Comparison of ENCODE assay signal across 17 cellular contexts in the genomic region with DNA sequence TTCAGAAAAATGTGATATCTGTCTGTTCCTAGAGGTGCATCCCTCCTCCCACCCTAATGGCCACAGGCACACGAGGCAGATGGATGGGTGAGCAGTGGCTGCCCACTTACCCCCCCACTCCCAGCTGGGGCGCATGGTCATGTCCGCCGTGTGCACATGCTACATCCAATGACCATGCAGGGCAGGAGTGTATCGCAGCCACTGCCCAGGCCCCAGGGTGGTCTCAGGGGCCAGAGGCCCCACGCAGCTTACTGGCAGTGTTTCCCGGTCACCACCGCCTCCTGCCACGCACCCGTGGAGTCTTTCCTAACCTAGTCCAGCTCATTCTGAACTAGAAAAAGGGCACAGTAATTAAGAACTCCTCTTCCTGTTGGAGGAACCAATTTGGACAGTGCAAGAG. TPM values are rescaled to one million over a fixed set of nuclear protein-coding genes. Genes with fewer than 3 reads are reported as not detected.
DNase-seq lines count a peak whose midpoint lies in the region; ATAC-seq, FAIRE-seq and TF ChIP-seq lines count a peak whose summit lies in the region.
"Had no signal": no experiment of that assay in that cellular context is flagged by ENCODE, and none has a peak within 500 bp of the region (broad histone marks: within the 10 kb centered on the region; RNA-seq: fewer than 3 reads in every experiment).

No MANE protein-coding gene starts in this region.

- H3K9me2 ChIP-seq in Loucy (replicated peaks; ENCODE audit: low read depth, low read length), result no peaks in the 10 kb centered on the region

- WGBS in mammary epithelial cell (ENCODE audit: low coverage, missing lambda C conversion rate), result 93% methylated on average over 9 of the region's 10 CpGs
- 87% methylated on average over 10 of the region's 10 CpGs; no CpG with 5 or more reads in 1 of the 2 experiments for WGBS in H1 (ENCODE audit: extremely low coverage in 1 of 2, insufficient coverage in 1 of 2, insufficient read length in 1 of 2, insufficient replicate concordance in 2 of 2, low coverage in 1 of 2, low lambda C conversion rate in 2 of 2, missing lambda C conversion rate in 1 of 2), 2 experiments

- H3K23me2 ChIP-seq in H1 (ENCODE audit: low read depth, low read length), result no peaks in the 10 kb centered on the region

- no peak overlapping the region for H3K14ac ChIP-seq in H1 (ENCODE audit: insufficient read length)

- no peaks in the 10 kb centered on the region for H3K79me1 ChIP-seq in H1 (ENCODE audit: low read depth, low read length)

- H2AK5ac ChIP-seq in H1 (ENCODE audit: low read depth, low read length), result no peak overlapping the region

- FAIRE-seq in H1 (lab: Jason Lieb, UNC), result no peak
- FAIRE-seq: G401.6, GM19239, K562 had no signal

- TF ChIP-seq EP300 in H1 (IDR thresholded peaks at IDR 0.05; ENCODE audit: borderline replicate concordance in 1 of 2, low read depth in 2 of 2, low read length in 2 of 2), result no peak

- no peaks in the 10 kb centered on the region for H3K36me3 ChIP-seq in mammary epithelial cell (ENCODE audit: insufficient read depth, low read length)
- H3K36me3 ChIP-seq in breast epithelium, result no peaks in the 10 kb centered on the region
- no peaks in the 10 kb centered on the region for H3K36me3 ChIP-seq in Loucy (ENCODE audit: insufficient read depth, low read length)
- H3K36me3 ChIP-seq in H1 (ENCODE audit: control insufficient read depth in 2 of 4, insufficient read depth in 4 of 4, low read length in 3 of 4), result no peaks in the 10 kb centered on the region
- no peaks in the 10 kb centered on the region for H3K36me3 ChIP-seq in upper lobe of right lung

- no peak overlapping the region; the same call in 1 of the 2 replicates for H2BK5ac ChIP-seq in H1 (ENCODE audit: low read depth, low read length)

- H3K9ac ChIP-seq in mammary epithelial cell (ENCODE audit: insufficient read depth, low read length) (no peak overlapping the region), Loucy (ENCODE audit: low read depth, low read length, poor library complexity, severe bottlenecking) (no peak overlapping the region), H1 (replicated peaks in 1 of 4; ENCODE audit: extremely low read depth in 1 of 4, low read depth in 3 of 4, low read length in 3 of 4) (no peak overlapping the region)

- no peaks in the 10 kb centered on the region for H3F3A ChIP-seq in Loucy (ENCODE audit: low read depth)

- TF ChIP-seq POLR2A in breast epithelium (IDR thresholded peaks at IDR 0.05), result no peak
- TF ChIP-seq POLR2A in H1 (IDR thresholded peaks at IDR 0.05; ENCODE audit: control extremely low read depth in 1 of 2, low read depth in 2 of 2, low read length in 2 of 2), result no peak

- H3K56ac ChIP-seq in H1 (replicated peaks; ENCODE audit: insufficient read length, low read depth, low read length), result no peak overlapping the region

- peak overlapping the region; percentile 29 for H4K91ac ChIP-seq in H1 (replicated peaks; ENCODE audit: insufficient read length, low read length)

- no peak overlapping the region for H3K4me3 ChIP-seq in mammary epithelial cell (replicated peaks in 1 of 3; ENCODE audit: insufficient read depth in 1 of 3, low read depth in 2 of 3, low read length in 3 of 3)
- H3K4me3 ChIP-seq in breast epithelium, result no peak overlapping the region
- H3K4me3 ChIP-seq in Loucy (ENCODE audit: low read length, poor library complexity, severe bottlenecking), result no peak overlapping the region
- no peak overlapping the region for H3K4me3 ChIP-seq in H1 (ENCODE audit: extremely low read depth in 1 of 4, insufficient read depth in 2 of 4, low read depth in 3 of 4, low read length in 4 of 4)
- no peak overlapping the region for H3K4me3 ChIP-seq in upper lobe of right lung
- H3K4me3 ChIP-seq: GM23338, K562 had no signal

- in situ Hi-C loops in mammary epithelial cell (cut with MboI; ENCODE audit: low sequenced_read_pairs in 2 of 2), result loop anchor here in 1 of 2 donors (25.0 kb wide), 1 partner anchor 788 kb away; no protein-coding TSS in a partner anchor

- no TSS peak for BruUV-seq in mammary epithelial cell (replicated peaks; lab: Mats Ljungman, UMichigan)

- no peak overlapping the region; the same call in 1 of the 2 replicates for H3K18ac ChIP-seq in H1 (ENCODE audit: extremely low read depth, low read length)

- no peak for TF ChIP-seq RAD21 in H1 (IDR thresholded peaks at IDR 0.05 in 1 of 2, conservative IDR thresholded peaks at IDR 0.05 in 1 of 2; ENCODE audit: low read depth in 2 of 2, low read length in 2 of 2)

- DNase-seq in mammary epithelial cell, result no peak
- DNase-seq in breast epithelium (ENCODE audit: low spot score in 2 of 2), result no peak
- DNase-seq in H1 (ENCODE audit: low read depth in 1 of 2, low spot score in 2 of 2), result no peak
- DNase-seq in upper lobe of right lung, result peak; percentile 53
- DNase-seq in NOMO-1 (lab: John Stamatoyannopoulos, UW; ENCODE audit: unreplicated experiment in 2 of 2), result no peak
- DNase-seq in activated gamma-delta T cell (lab: John Stamatoyannopoulos, UW), result no peak
- DNase-seq: Caco-2, MV-4-11, NCI-H1694 treated with DMSO at 0.1 percent for 48 hours, NCI-H748 treated with DMSO at 0.1 percent for 48 hours had no signal

- CTCF ChIA-PET in mammary epithelial cell (lab: Charles Lee; ENCODE audit: low non-redundant PET) (no interaction called here), H1 (lab: Charles Lee; ENCODE audit: partially characterized antibody) (interaction anchor here (12.9 kb wide), 1 partner anchor 11 kb away, joined by 112 read pairs; a partner anchor contains a TSS)

- H3K4ac ChIP-seq in H1 (replicated peaks; ENCODE audit: insufficient read length, low read depth, low read length), result no peak overlapping the region

- no peak overlapping the region for H2BK12ac ChIP-seq in H1 (ENCODE audit: low read depth, low read length)

- H3K4me1 ChIP-seq in mammary epithelial cell (ENCODE audit: insufficient read depth, low read length), result peaks cover 6% of the 10 kb centered on the region
- no peaks in the 10 kb centered on the region for H3K4me1 ChIP-seq in breast epithelium
- H3K4me1 ChIP-seq in Loucy (ENCODE audit: insufficient read depth, low read length, poor library complexity, severe bottlenecking), result no peaks in the 10 kb centered on the region
- H3K4me1 ChIP-seq in H1 (replicated peaks in 1 of 4; ENCODE audit: control insufficient read depth in 3 of 4, insufficient read depth in 4 of 4, low read length in 3 of 4), result peaks cover 3 to 6% (median 4%) of the 10 kb centered on the region in 4 experiments; a peak in 5 of 7 replicates
- no peaks in the 10 kb centered on the region for H3K4me1 ChIP-seq in upper lobe of right lung
- H3K4me1 ChIP-seq: Caco-2 had no signal

- intact Hi-C loops in mammary epithelial cell (cut with micrococcal nuclease) (no loop called here), breast epithelium (cut with DNase I; ENCODE audit: low total_unique reads) (no loop called here), upper lobe of right lung (cut with DNase I) (no loop called here)

- dilution Hi-C loops in mammary epithelial cell (cut with HindIII; ENCODE audit: low sequenced_read_pairs), result no loop called here

- no peak overlapping the region for H4K8ac ChIP-seq in H1 (ENCODE audit: extremely low read depth, insufficient read depth, low read length)

- ATAC-seq in upper lobe of right lung, result peak; percentile 24
- ATAC-seq: GM23338, HCT116, K562 had no signal

- H2AFZ ChIP-seq in mammary epithelial cell (ENCODE audit: low read depth, low read length), result peak overlapping the region; percentile 73
- H2AFZ ChIP-seq in Loucy (ENCODE audit: low read length), result no peak overlapping the region
- 0 out of 2 replicates have a peak overlapping the region, but pooled peaks have one; percentile 26 for H2AFZ ChIP-seq in H1 (ENCODE audit: low read length)

- TF ChIP-seq CTCF in mammary epithelial cell (conservative IDR thresholded peaks at IDR 0.05 in 1 of 2, IDR thresholded peaks at IDR 0.05 in 1 of 2; ENCODE audit: extremely low read depth in 1 of 2, insufficient read depth in 1 of 2, low read depth in 1 of 2, low read length in 2 of 2) (no peak), breast epithelium (IDR thresholded peaks at IDR 0.05) (no peak), Loucy (conservative IDR thresholded peaks at IDR 0.05; ENCODE audit: low read length) (no peak), H1 (IDR thresholded peaks at IDR 0.05; ENCODE audit: control extremely low read depth in 1 of 3, insufficient read depth in 1 of 3, low read depth in 1 of 3, low read length in 3 of 3) (no peak), upper lobe of right lung (IDR thresholded peaks at IDR 0.05) (no peak)

- no peak overlapping the region for H2BK15ac ChIP-seq in H1 (ENCODE audit: low read length)

- H2BK20ac ChIP-seq in H1 (ENCODE audit: low read length), result no peak overlapping the region

- H3K23ac ChIP-seq in H1 (ENCODE audit: insufficient read length), result no peak overlapping the region

- no peaks in the 10 kb centered on the region for H4K20me1 ChIP-seq in mammary epithelial cell (ENCODE audit: insufficient read depth, low read length)
- H4K20me1 ChIP-seq in Loucy (ENCODE audit: insufficient read depth, low read length, poor library complexity, severe bottlenecking), result no peaks in the 10 kb centered on the region
- H4K20me1 ChIP-seq in H1 (replicated peaks in 1 of 2; ENCODE audit: control insufficient read depth in 1 of 2, insufficient read depth in 2 of 2, low read length in 2 of 2), result no peaks in the 10 kb centered on the region

- POLR2A ChIA-PET in H1 (lab: Charles Lee; ENCODE audit: partially characterized antibody), result interaction anchor here (0.8 kb wide), 1 partner anchor 10 kb away, joined by 3 read pairs; no protein-coding TSS in a partner anchor

- H3K79me2 ChIP-seq in mammary epithelial cell (ENCODE audit: insufficient read depth, low read length) (no peaks in the 10 kb centered on the region), Loucy (ENCODE audit: insufficient read depth, low read length) (no peaks in the 10 kb centered on the region), H1 (ENCODE audit: control insufficient read depth in 1 of 2, insufficient read depth in 2 of 2, low read length in 2 of 2) (no peaks in the 10 kb centered on the region)

- no peak overlapping the region for H3K27ac ChIP-seq in mammary epithelial cell (ENCODE audit: insufficient read depth, low read depth, low read length)
- H3K27ac ChIP-seq in breast epithelium, result no peak overlapping the region
- H3K27ac ChIP-seq in H1 (ENCODE audit: low read depth, low read length), result no peak overlapping the region
- H3K27ac ChIP-seq in upper lobe of right lung, result no peak overlapping the region

- H2BK120ac ChIP-seq in H1 (replicated peaks; ENCODE audit: low read depth, low read length), result no peak overlapping the region

- no peak overlapping the region for H3K4me2 ChIP-seq in mammary epithelial cell (ENCODE audit: insufficient read depth, low read depth, low read length)
- peak overlapping the region; percentile 48 for H3K4me2 ChIP-seq in Loucy (ENCODE audit: low read depth, low read length, poor library complexity, severe bottlenecking)
- H3K4me2 ChIP-seq in H1 (ENCODE audit: insufficient read depth in 1 of 2, low read depth in 2 of 2, low read length in 2 of 2), result 0 out of 4 replicates have a peak overlapping the region, but pooled peaks of 1 of the 2 experiments have one; percentile 3

- H3K27me3 ChIP-seq in mammary epithelial cell (ENCODE audit: insufficient read depth, low read length), result no peaks in the 10 kb centered on the region
- H3K27me3 ChIP-seq in breast epithelium, result no peaks in the 10 kb centered on the region
- no peaks in the 10 kb centered on the region for H3K27me3 ChIP-seq in Loucy (ENCODE audit: insufficient read depth, low read length, poor library complexity, severe bottlenecking)
- H3K27me3 ChIP-seq in H1 (replicated peaks in 1 of 4; ENCODE audit: control insufficient read depth in 3 of 4, extremely low read depth in 1 of 4, insufficient read depth in 3 of 4, low read length in 3 of 4), result no peaks in the 10 kb centered on the region
- H3K27me3 ChIP-seq in upper lobe of right lung, result no peaks in the 10 kb centered on the region

- H3K9me3 ChIP-seq in mammary epithelial cell (replicated peaks; ENCODE audit: insufficient read depth, low read length) (no peaks in the 10 kb centered on the region), breast epithelium (no peaks in the 10 kb centered on the region), Loucy (ENCODE audit: insufficient read depth, low read depth, low read length) (no peaks in the 10 kb centered on the region), H1 (ENCODE audit: insufficient read depth in 2 of 2, low read depth in 1 of 2, low read length in 1 of 2) (no peaks in the 10 kb centered on the region), upper lobe of right lung (no peaks in the 10 kb centered on the region)
- H3K9me3 ChIP-seq: Caco-2 had no signal

- H4K5ac ChIP-seq in H1 (ENCODE audit: insufficient read length, low read depth, low read length), result no peak overlapping the region

RNA-seq across cellular contexts. Expression of a gene that starts 11.7 kb away (rescaled TPM):
- total RNA-seq in mammary epithelial cell, result 1 to 10 TPM in 1 of 2 donors, under 1 TPM in 1; 0.33 to 1.5 TPM
- polyA plus RNA-seq in mammary epithelial cell, result 1.6 TPM
- 2.5 TPM for polyA minus RNA-seq in mammary epithelial cell
- total RNA-seq in breast epithelium, result under 1 TPM in 2 of 3 donors, not detected in 1; 0.15 to 0.33 TPM
- 1.1 and 1.6 TPM in 2 replicates for total RNA-seq in H1 (2021; fragmentation: NEBNext Ultra II Directional; extraction: Animal tissue kit (Norgen Biotek cat#: 25700))
- polyA plus RNA-seq in H1 (2011; rRNA removed), result 1.4 and 1.7 TPM in 2 replicates
- polyA plus RNA-seq in H1 (2011; cell fraction: cytosol; rRNA removed), result 0.70 TPM
- 2.3 TPM for polyA plus RNA-seq in H1 (2011; cell fraction: nucleus; rRNA removed)
- polyA plus RNA-seq in H1 (2012, experiment 1 of 2), result 1.3 to 1.9 TPM (median 1.7 TPM) in 4 replicates
- 0.52 TPM for polyA plus RNA-seq in H1 (2012, experiment 2 of 2)
- 2.0 TPM for polyA plus RNA-seq in H1 (2013, experiment 1 of 2)
- 1.9 TPM for polyA plus RNA-seq in H1 (2013, experiment 2 of 2)
- polyA minus RNA-seq in H1 (2011; rRNA and poly(A)+ RNA removed), result 1.9 and 2.0 TPM in 2 replicates
- not detected for polyA minus RNA-seq in H1 (2011; cell fraction: cytosol; rRNA and poly(A)+ RNA removed)
- polyA minus RNA-seq in H1 (2011; cell fraction: nucleus; rRNA and poly(A)+ RNA removed), result 1.9 TPM
- 0.84 TPM for total RNA-seq in upper lobe of right lung
- total RNA-seq: Caco-2, K562 had no signal
- polyA plus RNA-seq: CD14-positive monocyte, K562 had no signal
